Comparison of ENCODE assay signal across 2 cellular contexts in the genomic region with DNA sequence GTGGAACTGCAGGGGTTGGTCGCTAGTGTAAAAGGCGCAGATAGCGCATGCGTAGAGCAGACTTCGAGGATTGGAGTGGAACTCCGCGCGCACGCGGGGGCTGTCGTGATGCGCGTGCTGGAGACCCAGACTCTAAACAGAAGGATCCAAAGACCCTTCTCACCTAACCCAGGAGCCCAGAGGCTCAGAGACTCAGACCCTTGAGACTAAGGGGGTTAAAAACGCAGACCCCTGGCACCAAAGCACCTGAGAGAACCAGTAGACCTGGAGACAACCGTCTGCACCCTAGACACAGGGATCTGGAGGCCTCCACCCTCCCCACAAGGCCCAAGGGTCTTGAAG.
TF ChIP-seq lines count a peak whose summit lies in the region.

No MANE protein-coding gene starts in this region.

TF ChIP-seq in GM23338, 12 proteins besides CTCF, POLR2A, EP300 and RAD21:
- no peak for TF ChIP-seq JUNB (IDR thresholded peaks at IDR 0.05; ENCODE audit: unreplicated experiment)
- no peak for TF ChIP-seq NANOG (IDR thresholded peaks at IDR 0.05; ENCODE audit: borderline replicate concordance)
- TF ChIP-seq CREB1 (CRISPR knock-in tag; IDR thresholded peaks at IDR 0.05; ENCODE audit: low read depth) = no peak
- no peak for TF ChIP-seq EZH2 (IDR thresholded peaks at IDR 0.05; ENCODE audit: low read depth, unreplicated experiment)
TF ChIP-seq in GM23338: peak in this region for 0.

TF ChIP-seq in H1, 55 proteins besides CTCF, POLR2A, EP300 and RAD21:
- TF ChIP-seq MAFK (IDR thresholded peaks at IDR 0.05; ENCODE audit: low read depth, low read length) (no peak), CBX5 (IDR thresholded peaks at IDR 0.05; ENCODE audit: low read depth, low read length) (no peak), TBP (IDR thresholded peaks at IDR 0.05; ENCODE audit: low read depth, low read length) (no peak), E2F6 (IDR thresholded peaks at IDR 0.05) (no peak)
